Comparison of ENCODE assay signal across 32 cellular contexts in the genomic region with DNA sequence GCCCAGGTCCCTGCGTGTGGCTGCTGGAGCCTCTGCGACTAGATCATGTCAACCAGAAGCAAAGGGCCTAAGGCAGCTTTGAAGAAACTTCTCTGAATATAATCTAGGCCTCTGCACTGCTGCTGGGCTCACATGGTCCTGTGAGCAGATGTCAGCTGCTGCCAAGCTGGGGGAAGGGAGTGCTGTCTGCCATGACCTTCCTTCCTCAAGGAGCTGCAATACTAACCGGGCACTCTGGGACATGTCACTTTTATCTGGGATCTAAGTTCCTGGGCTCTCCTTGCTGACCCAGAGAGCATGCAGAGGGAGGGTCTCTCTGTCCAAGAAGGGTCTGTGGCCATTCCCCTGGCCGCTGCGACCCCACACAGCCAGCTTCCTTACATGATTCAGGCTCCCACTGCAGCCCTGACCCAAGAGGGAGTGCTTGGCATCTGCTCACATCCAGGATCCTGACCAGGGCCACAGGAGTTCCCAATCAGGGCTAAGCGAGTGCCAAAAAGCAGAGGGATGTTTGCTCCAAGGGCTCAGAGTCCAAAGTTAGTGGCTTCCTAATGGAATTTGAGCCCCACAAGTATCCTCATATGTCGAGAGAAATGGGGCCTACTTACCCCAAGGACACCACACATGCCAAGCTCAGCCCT.
DNase-seq lines count a peak whose midpoint lies in the region; ATAC-seq, FAIRE-seq and TF ChIP-seq lines count a peak whose summit lies in the region.
"Had no signal": no experiment of that assay in that cellular context is flagged by ENCODE, and none has a peak within 500 bp of the region (broad histone marks: within the 10 kb centered on the region; RNA-seq: fewer than 3 reads in every experiment).

No MANE protein-coding gene starts in this region.

- no peak for TF ChIP-seq CTCF in WERI-Rb-1 (IDR thresholded peaks at IDR 0.05; ENCODE audit: low read depth, low read length)
- TF ChIP-seq CTCF in heart right ventricle (IDR thresholded peaks at IDR 0.05): no peak
- TF ChIP-seq CTCF in neural crest cell (conservative IDR thresholded peaks at IDR 0.05): no peak
- no peak for TF ChIP-seq CTCF in lower leg skin (IDR thresholded peaks at IDR 0.05)

- ATAC-seq in heart right ventricle (peak; percentile 70 to 81 (median 77)), GM18907 (IDR thresholded peaks at IDR 0.05; ENCODE audit: unreplicated experiment) (no peak)
- ATAC-seq: activated naive CD4-positive, alpha-beta T cell treated with anti-CD3 and anti-CD28 coated beads, Interleukin-2, amount 50 U/mL, for 72 hours; left lung; stimulated activated naive CD8-positive, alpha-beta T cell treated with anti-CD3 and anti-CD28 coated beads, Interleukin-15, amount 100 ng/mL, for 72 hours had no signal

- H3K27me3 Mint-ChIP-seq in neural crest cell (ENCODE audit: low read depth): no peaks in the 10 kb centered on the region
- H3K27me3 Mint-ChIP-seq: B cell; stimulated activated naive CD8-positive, alpha-beta T cell treated with anti-CD3 and anti-CD28 coated beads, Interleukin-15, amount 100 ng/mL, for 72 hours had no signal

- no peaks in the 10 kb centered on the region for H3K36me3 ChIP-seq in WERI-Rb-1
- H3K36me3 ChIP-seq in heart right ventricle: peaks cover 0 to 24% (median 0%) of the 10 kb centered on the region in 9 donors
- H3K36me3 ChIP-seq in skeletal muscle tissue (ENCODE audit: control insufficient read depth in 3 of 3, insufficient read depth in 3 of 3, low read length in 3 of 3): peaks cover 35 to 66% (median 54%) of the 10 kb centered on the region in 3 donors
- H3K36me3 ChIP-seq: HAP-1, left lung, SJCRH30, tibial nerve had no signal

- H3K27ac ChIP-seq in WERI-Rb-1 (peak overlapping the region; percentile 68), heart right ventricle (peak overlapping the region; percentile 29 to 82 (median 70)), skeletal muscle tissue (ENCODE audit: low read depth, low read length) (peak overlapping the region; percentile 65)
- H3K27ac ChIP-seq: epithelial cell of prostate, left lung, SJCRH30, tibial nerve had no signal

- 53 to 56% methylated on average over 7 of the region's 7 CpGs for WGBS in heart right ventricle, 2 donors
- WGBS in lower leg skin, 2 donors: 78 to 80% methylated on average over 7 of the region's 7 CpGs

- H3K9me3 Mint-ChIP-seq in neural crest cell: no peaks in the 10 kb centered on the region
- H3K9me3 Mint-ChIP-seq: activated CD4-positive, alpha-beta T cell treated with anti-CD3 and anti-CD28 coated beads, Interleukin-2, amount 10 ng/mL, durations not matched to agents 24 days and 14 days; activated naive CD4-positive, alpha-beta T cell treated with anti-CD3 and anti-CD28 coated beads, Interleukin-2, amount 50 U/mL, for 72 hours; CD8-positive, alpha-beta memory T cell; stimulated activated naive CD8-positive, alpha-beta T cell treated with anti-CD3 and anti-CD28 coated beads, Interleukin-15, amount 100 ng/mL, for 72 hours had no signal

- DNase-seq in WERI-Rb-1 (peak; percentile 70), heart right ventricle (peak in 1 of 2 donors; percentile 47), neural crest cell (ENCODE audit: low read depth, low spot score) (no peak), urothelium cell line (ENCODE audit: low spot score) (no peak), NCI-H226 (no peak), lower leg skin (ENCODE audit: low spot score in 2 of 2) (no peak)
- DNase-seq: activated CD4-positive, alpha-beta T cell treated with anti-CD3 and anti-CD28 coated beads, Interleukin-2, amount 10 ng/mL, durations not matched to agents 24 days and 14 days; activated CD8-positive, alpha-beta memory T cell treated with anti-CD3 and anti-CD28 coated beads for 24 hours; activated effector memory CD4-positive, alpha-beta T cell treated with Interleukin-2 at 50 U/mL for 16 hours; activated T-cell treated with anti-CD3 and anti-CD28 coated beads for 4 hours; effector CD8-positive, alpha-beta T cell; EL; Karpas-422; left lung; NCI-H1417; NCI-H748 treated with DMSO at 0.1 percent for 48 hours; retina; SJCRH30; stimulated activated CD4-positive, alpha-beta T cell treated with anti-CD3 and anti-CD28 coated beads, Interleukin-12 subunit alpha, Interleukin-12 subunit beta, amount 100 ng/mL, for 4 hours; stimulated activated CD4-positive, alpha-beta T cell treated with anti-CD3 and anti-CD28 coated beads, Interleukin-2, amount 100 ng/mL, for 48 hours; stimulated activated naive CD8-positive, alpha-beta T cell treated with anti-CD3 and anti-CD28 coated beads, Interleukin-15, amount 100 ng/mL, for 72 hours; SW 1271; T-helper 9 cell had no signal

- H3K36me3 Mint-ChIP-seq in neural crest cell (ENCODE audit: low read depth): peaks cover 3% of the 10 kb centered on the region
- H3K36me3 Mint-ChIP-seq: activated naive CD4-positive, alpha-beta T cell treated with anti-CD3 and anti-CD28 coated beads, Interleukin-2, amount 50 U/mL, for 72 hours; CD8-positive, alpha-beta memory T cell had no signal

- H3K27ac Mint-ChIP-seq in neural crest cell (ENCODE audit: unreplicated experiment): peak overlapping the region; percentile 67
- H3K27ac Mint-ChIP-seq: activated CD4-positive, alpha-beta T cell treated with anti-CD3 and anti-CD28 coated beads, Interleukin-2, amount 10 ng/mL, durations not matched to agents 24 days and 14 days; activated naive CD4-positive, alpha-beta T cell treated with anti-CD3 and anti-CD28 coated beads, Interleukin-2, amount 50 U/mL, for 72 hours; B cell; CD8-positive, alpha-beta memory T cell; stimulated activated naive CD8-positive, alpha-beta T cell treated with anti-CD3 and anti-CD28 coated beads, Interleukin-15, amount 100 ng/mL, for 72 hours had no signal

- peak overlapping the region in 2 of 3 donors; percentile 25 to 77 for H3K9ac ChIP-seq in skeletal muscle tissue (ENCODE audit: low read depth in 1 of 3, low read length in 3 of 3)

- TF ChIP-seq POLR2A in lower leg skin (IDR thresholded peaks at IDR 0.05): no peak

- intact Hi-C loops in heart right ventricle (cut with DNase I) (loop anchor here in 1 of 10 donors (10.0 kb wide), 1 partner anchor 233 kb away; the partner anchor contains the start of genes HSPA2 and PPP1R36), lower leg skin (cut with DNase I; ENCODE audit: low total_unique reads) (no loop called here)

- no peak for FAIRE-seq in urothelium cell line (lab: Jason Lieb, UNC)
- FAIRE-seq: colon had no signal

- H3K9me3 ChIP-seq in WERI-Rb-1 (ENCODE audit: severe bottlenecking) (peaks cover 15% of the 10 kb centered on the region), heart right ventricle (no peaks in the 10 kb centered on the region), skeletal muscle tissue (ENCODE audit: control insufficient read depth in 3 of 3, low read length in 3 of 3) (no peaks in the 10 kb centered on the region)
- H3K9me3 ChIP-seq: left lung, SJCRH30, tibial nerve had no signal

- no peaks in the 10 kb centered on the region for H3K27me3 ChIP-seq in WERI-Rb-1 (ENCODE audit: insufficient read depth, low read depth, severe bottlenecking)
- H3K27me3 ChIP-seq in heart right ventricle: no peaks in the 10 kb centered on the region
- no peaks in the 10 kb centered on the region for H3K27me3 ChIP-seq in skeletal muscle tissue (ENCODE audit: control insufficient read depth in 3 of 3, insufficient read depth in 3 of 3, low read length in 3 of 3)
- H3K27me3 ChIP-seq: left lung, SJCRH30, tibial nerve had no signal

- H3K4me3 ChIP-seq in WERI-Rb-1 (ENCODE audit: low read depth, low read length) (no peak overlapping the region), heart right ventricle (no peak overlapping the region), skeletal muscle tissue (ENCODE audit: low read length in 3 of 3) (peak overlapping the region in 1 of 3 donors; percentile 22), lower leg skin (ENCODE audit: low read depth, poor library complexity, severe bottlenecking) (no peak overlapping the region)
- H3K4me3 ChIP-seq: HAP-1, left lung, SJCRH30, tibial nerve had no signal

- H3K4me3 Mint-ChIP-seq in neural crest cell: no peak overlapping the region
- H3K4me3 Mint-ChIP-seq: activated CD4-positive, alpha-beta T cell treated with anti-CD3 and anti-CD28 coated beads, Interleukin-2, amount 10 ng/mL, durations not matched to agents 24 days and 14 days; B cell; CD8-positive, alpha-beta memory T cell; stimulated activated naive CD8-positive, alpha-beta T cell treated with anti-CD3 and anti-CD28 coated beads, Interleukin-15, amount 100 ng/mL, for 72 hours had no signal

- no peaks in the 10 kb centered on the region for H3K4me1 Mint-ChIP-seq in neural crest cell
- H3K4me1 Mint-ChIP-seq: activated CD4-positive, alpha-beta T cell treated with anti-CD3 and anti-CD28 coated beads, Interleukin-2, amount 10 ng/mL, durations not matched to agents 24 days and 14 days; B cell; CD8-positive, alpha-beta memory T cell; stimulated activated naive CD8-positive, alpha-beta T cell treated with anti-CD3 and anti-CD28 coated beads, Interleukin-15, amount 100 ng/mL, for 72 hours had no signal

- peaks cover 3 to 40% (median 27%) of the 10 kb centered on the region in 9 donors for H3K4me1 ChIP-seq in heart right ventricle
- H3K4me1 ChIP-seq in skeletal muscle tissue (ENCODE audit: control insufficient read depth in 3 of 3, insufficient read depth in 3 of 3, low read length in 3 of 3): peaks cover 25 to 31% (median 28%) of the 10 kb centered on the region in 3 donors
- H3K4me1 ChIP-seq: HAP-1, left lung, SJCRH30, tibial nerve had no signal
